Comparison of ENCODE assay signal across 1 cellular context in genomic region chr9:137456061-137456863, GRCh38.
TF ChIP-seq lines count a peak whose summit lies in the region.

No MANE protein-coding gene starts in this region.

TF ChIP-seq in IMR-90, 13 proteins besides CTCF, POLR2A, EP300 and RAD21 (continued from another document):
- no peak for TF ChIP-seq MXI1 (IDR thresholded peaks at IDR 0.05; ENCODE audit: borderline replicate concordance, low read depth, low read length)
- no peak for TF ChIP-seq MAZ (IDR thresholded peaks at IDR 0.05; ENCODE audit: borderline replicate concordance, low read depth, low read length)
- no peak for TF ChIP-seq ELK1 (IDR thresholded peaks at IDR 0.05; ENCODE audit: borderline replicate concordance, low read depth, low read length)
TF ChIP-seq in IMR-90: peak in this region for 0.
